ENCODE assay signal across 8 cellular contexts in genomic region chr16:22007509-22008214, GRCh38. TPM values are rescaled to one million over a fixed set of nuclear protein-coding genes. Genes with fewer than 3 reads are reported as not detected.
A peak's percentile ranks its signal among the peaks of the same experiment; 100 is the strongest.
DNase-seq lines count a peak whose midpoint lies in the region; ATAC-seq and TF ChIP-seq lines count a peak whose summit lies in the region.

Gene MOSMO (plus strand): TSS chr16:22008111. CDS start chr16:22008302, 191 bp downstream.

- no peaks in the 10 kb centered on the region for H3K9me2 ChIP-seq in neural cell (ENCODE audit: insufficient read depth, low read length)

- H3K4me3 ChIP-seq in Peyer's patch (peak within 1 kb of the TSS; percentile 81 to 99 (median 88)), foreskin fibroblast (ENCODE audit: low read depth in 1 of 2, low read length in 2 of 2) (peak within 1 kb of the TSS; percentile 78 to 96), neural cell (ENCODE audit: low read length) (peak within 1 kb of the TSS; percentile 95)

- peak within 1 kb of the TSS; percentile 95 for H2AFZ ChIP-seq in neural cell (ENCODE audit: low read depth, low read length)

- no peaks in the 10 kb centered on the region for H4K20me1 ChIP-seq in neural cell (ENCODE audit: insufficient read depth)

- ATAC-seq in HG03280 (IDR thresholded peaks at IDR 0.05; ENCODE audit: unreplicated experiment) = peak; percentile 76
- ATAC-seq in stimulated activated naive CD8-positive, alpha-beta T cell treated with anti-CD3 and anti-CD28 coated beads, Interleukin-15, amount 100 ng/mL, for 72 hours = peak; percentile 90

- TF ChIP-seq CTCF in Peyer's patch (IDR thresholded peaks at IDR 0.05) (peak in 3 of 6 experiments; percentile 6 to 15 (median 13)), foreskin fibroblast (IDR thresholded peaks at IDR 0.05; ENCODE audit: low read depth, low read length) (no peak), neural cell (IDR thresholded peaks at IDR 0.05; ENCODE audit: poor library complexity, severe bottlenecking) (peak; percentile 27)

- DNase-seq in DMS79 treated with DMSO at 0.1 percent for 48 hours (lab: John Stamatoyannopoulos, UW) (peak; percentile 34), DMS79 (lab: John Stamatoyannopoulos, UW) (no peak), Peyer's patch (peak; percentile 68 to 88 (median 85)), foreskin fibroblast (peak; percentile 71 to 87)
- DNase-seq in activated effector memory CD4-positive, alpha-beta T cell treated with Interleukin-2 at 50 U/mL for 16 hours = peak; percentile 61
- peak; percentile 59 to 60 for DNase-seq in stimulated activated naive CD8-positive, alpha-beta T cell treated with anti-CD3 and anti-CD28 coated beads, Interleukin-15, amount 100 ng/mL, for 72 hours

- peak within 1 kb of the TSS; percentile 91 for H3K9ac ChIP-seq in neural cell (ENCODE audit: low read length)

- peaks cover 0 to 17% (median 4%) of the 10 kb centered on the region in 4 donors for H3K4me1 ChIP-seq in Peyer's patch

- peak; percentile 29 to 50 for TF ChIP-seq POLR2A in Peyer's patch (IDR thresholded peaks at IDR 0.05)

- peak within 1 kb of the TSS; percentile 84 for H3K4me2 ChIP-seq in neural cell (ENCODE audit: low read length)

- H3K27me3 ChIP-seq in Peyer's patch = no peaks in the 10 kb centered on the region
- H3K27me3 ChIP-seq in neural cell (ENCODE audit: insufficient read depth, low read depth, low read length) = no peaks in the 10 kb centered on the region

- H3K27me3 Mint-ChIP-seq in stimulated activated naive CD8-positive, alpha-beta T cell treated with anti-CD3 and anti-CD28 coated beads, Interleukin-15, amount 100 ng/mL, for 72 hours = no peaks in the 10 kb centered on the region

- H3K79me2 ChIP-seq in neural cell (replicated peaks; ENCODE audit: insufficient read depth, low read length) = peaks cover 13% of the 10 kb centered on the region

- H3K27ac ChIP-seq in Peyer's patch (peak within 1 kb of the TSS; percentile 75 to 92 (median 80)), neural cell (ENCODE audit: low read length) (peak within 1 kb of the TSS; percentile 81)

- no peaks in the 10 kb centered on the region for H3K36me3 ChIP-seq in Peyer's patch
- H3K36me3 ChIP-seq in neural cell (ENCODE audit: insufficient read depth, low read length) = no peaks in the 10 kb centered on the region

- peak within 1 kb of the TSS; percentile 91 to 98 for H3K27ac Mint-ChIP-seq in stimulated activated naive CD8-positive, alpha-beta T cell treated with anti-CD3 and anti-CD28 coated beads, Interleukin-15, amount 100 ng/mL, for 72 hours

- H3K9me3 Mint-ChIP-seq in stimulated activated naive CD8-positive, alpha-beta T cell treated with anti-CD3 and anti-CD28 coated beads, Interleukin-15, amount 100 ng/mL, for 72 hours = no peaks in the 10 kb centered on the region

- TF ChIP-seq RAD21 in neural cell (conservative IDR thresholded peaks at IDR 0.05) = no peak

- TF ChIP-seq EP300 in neural cell (conservative IDR thresholded peaks at IDR 0.05; ENCODE audit: poor library complexity, severe bottlenecking) = no peak

- H3K4me1 Mint-ChIP-seq in stimulated activated naive CD8-positive, alpha-beta T cell treated with anti-CD3 and anti-CD28 coated beads, Interleukin-15, amount 100 ng/mL, for 72 hours = peaks cover 51% of the 10 kb centered on the region

- peak within 1 kb of the TSS; percentile 94 to 96 for H3K4me3 Mint-ChIP-seq in stimulated activated naive CD8-positive, alpha-beta T cell treated with anti-CD3 and anti-CD28 coated beads, Interleukin-15, amount 100 ng/mL, for 72 hours

- H3F3A ChIP-seq in neural cell (ENCODE audit: insufficient read depth, low read length, poor library complexity, severe bottlenecking) = no peaks in the 10 kb centered on the region

- H3K9me3 ChIP-seq in Peyer's patch (no peaks in the 10 kb centered on the region), neural cell (ENCODE audit: low read length) (no peaks in the 10 kb centered on the region)

TF ChIP-seq in neural cell, 6 proteins besides CTCF, POLR2A, EP300 and RAD21:
- TF ChIP-seq REST (IDR thresholded peaks at IDR 0.05; ENCODE audit: borderline replicate concordance) (peak; percentile 21), EZH2 (IDR thresholded peaks at IDR 0.05; ENCODE audit: borderline replicate concordance, insufficient read depth, low read length, poor library complexity, severe bottlenecking) (no peak), SMC3 (conservative IDR thresholded peaks at IDR 0.05; ENCODE audit: poor library complexity) (peak; percentile 25), TAF1 (IDR thresholded peaks at IDR 0.05; ENCODE audit: low read depth) (peak; percentile 59), MXI1 (conservative IDR thresholded peaks at IDR 0.05; ENCODE audit: poor library complexity, severe bottlenecking) (peak; percentile 41), POLR2AphosphoS5 (IDR thresholded peaks at IDR 0.05) (peak; percentile 10)

RNA-seq across cellular contexts. Expression of gene MOSMO, which starts in this region (rescaled TPM):
- 10 to 100 TPM in 3 of 4 donors, 1 to 10 TPM in 1; 9.9 to 28.0 (median 13.4) TPM for total RNA-seq in Peyer's patch
- 40.3 and 56.3 TPM in 2 replicates for polyA plus RNA-seq in neural cell
- polyA minus RNA-seq in neural cell = 48.2 and 60.0 TPM in 2 replicates
